In the genomic region with DNA sequence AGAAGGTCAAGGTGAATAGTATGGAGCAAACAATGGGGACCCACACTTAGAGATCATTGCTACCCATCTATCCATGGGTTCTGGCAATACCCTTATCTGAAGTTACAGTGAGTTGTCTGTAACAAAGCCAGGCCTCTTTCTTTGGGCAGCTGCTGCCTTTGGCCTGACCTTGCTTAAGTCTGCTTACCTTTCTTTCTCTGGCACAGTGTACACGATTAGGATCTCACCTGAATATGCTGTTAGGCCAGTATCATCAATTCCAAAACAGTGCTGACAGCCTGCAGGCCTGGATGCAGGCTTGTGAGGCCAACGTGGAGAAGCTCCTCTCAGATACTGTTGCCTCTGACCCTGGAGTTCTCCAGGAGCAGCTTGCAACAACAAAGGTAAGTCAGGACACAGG, we compare ENCODE assay signal across 1 cellular context.
TF ChIP-seq lines count a peak whose summit lies in the region.

No MANE protein-coding gene starts in this region.

TF ChIP-seq in SK-N-SH treated with all-trans-retinoic acid at 6 μM for 48 hours, 23 proteins besides CTCF, POLR2A, EP300 and RAD21 (continued from another document):
- TF ChIP-seq, protein P1, sequence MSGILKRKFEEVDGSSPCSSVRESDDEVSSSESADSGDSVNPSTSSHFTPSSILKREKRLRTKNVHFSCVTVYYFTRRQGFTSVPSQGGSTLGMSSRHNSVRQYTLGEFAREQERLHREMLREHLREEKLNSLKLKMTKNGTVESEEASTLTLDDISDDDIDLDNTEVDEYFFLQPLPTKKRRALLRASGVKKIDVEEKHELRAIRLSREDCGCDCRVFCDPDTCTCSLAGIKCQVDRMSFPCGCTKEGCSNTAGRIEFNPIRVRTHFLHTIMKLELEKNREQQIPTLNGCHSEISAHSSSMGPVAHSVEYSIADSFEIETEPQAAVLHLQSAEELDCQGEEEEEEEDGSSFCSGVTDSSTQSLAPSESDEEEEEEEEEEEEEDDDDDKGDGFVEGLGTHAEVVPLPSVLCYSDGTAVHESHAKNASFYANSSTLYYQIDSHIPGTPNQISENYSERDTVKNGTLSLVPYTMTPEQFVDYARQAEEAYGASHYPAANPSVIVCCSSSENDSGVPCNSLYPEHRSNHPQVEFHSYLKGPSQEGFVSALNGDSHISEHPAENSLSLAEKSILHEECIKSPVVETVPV (CRISPR knock-in tag; IDR thresholded peaks at IDR 0.05), result no peak
